23 cellular contexts compared by ENCODE assay signal in genomic region chr7:81583882-81584533, GRCh38.
DNase-seq lines count a peak whose midpoint lies in the region; ATAC-seq, FAIRE-seq and TF ChIP-seq lines count a peak whose summit lies in the region.
"Had no signal": no experiment of that assay in that cellular context is flagged by ENCODE, and none has a peak within 500 bp of the region (broad histone marks: within the 10 kb centered on the region; RNA-seq: fewer than 3 reads in every experiment).

No MANE protein-coding gene starts in this region.

- WGBS in A549 (ENCODE audit: missing lambda C conversion rate): 58% methylated on average over 2 of the region's 2 CpGs
- 74 to 81% methylated on average over 2 of the region's 2 CpGs for WGBS in upper lobe of left lung, 2 donors

- H3K4me1 ChIP-seq in A549 (no peaks in the 10 kb centered on the region), left ventricle myocardium inferior (no peaks in the 10 kb centered on the region), upper lobe of left lung (no peaks in the 10 kb centered on the region)
- H3K4me1 ChIP-seq: BE2C, stomach, transverse colon had no signal

- no peak overlapping the region for H3K4me2 ChIP-seq in A549

- CTCF ChIA-PET in A549 (lab: Yijun Ruan, JAX): interaction anchor here (0.5 to 1.2 kb wide), 2 partner anchors 59 to 83 kb away, joined by 3 to 4 read pairs; no protein-coding TSS in a partner anchor

- TF ChIP-seq RAD21 in A549 (conservative IDR thresholded peaks at IDR 0.05 in 1 of 2, IDR thresholded peaks at IDR 0.05 in 1 of 2): no peak

- TF ChIP-seq POLR2A in A549 (IDR thresholded peaks at IDR 0.05; ENCODE audit: low read length) (no peak), upper lobe of left lung (IDR thresholded peaks at IDR 0.05) (no peak)

- ATAC-seq in A549 (no peak), SK-N-SH treated with all-trans-retinoic acid at 6 μM for 48 hours (peak; percentile 89), upper lobe of left lung (ENCODE audit: low FRiP score in 2 of 2) (no peak), HG02938 (IDR thresholded peaks at IDR 0.05; ENCODE audit: unreplicated experiment) (no peak)
- ATAC-seq: right cardiac atrium had no signal

- TF ChIP-seq EP300 in A549 (IDR thresholded peaks at IDR 0.05) (no peak), upper lobe of left lung (IDR thresholded peaks at IDR 0.05) (no peak)

- no peak for TF ChIP-seq CTCF in A549 (IDR thresholded peaks at IDR 0.05)
- no peak for TF ChIP-seq CTCF in left ventricle myocardium inferior (IDR thresholded peaks at IDR 0.05; ENCODE audit: borderline replicate concordance)
- TF ChIP-seq CTCF in upper lobe of left lung (IDR thresholded peaks at IDR 0.05): no peak

- H3K36me3 ChIP-seq in left ventricle myocardium inferior (no peaks in the 10 kb centered on the region), upper lobe of left lung (no peaks in the 10 kb centered on the region)
- H3K36me3 ChIP-seq: BE2C, stomach, transverse colon had no signal

- DNase-seq in A549 (ENCODE audit: low read depth in 1 of 2, low spot score in 1 of 2) (no peak), LHCN-M2 (ENCODE audit: low read depth) (peak; percentile 69), fibroblast of peridontal ligament (ENCODE audit: extremely low read depth) (peak; percentile 67), NCI-H2227 treated with DMSO at 0.1 percent for 48 hours (lab: John Stamatoyannopoulos, UW) (no peak), left ventricle myocardium inferior (no peak), upper lobe of left lung (no peak)
- DNase-seq: 8988T; activated CD4-positive, CD25-positive, alpha-beta regulatory T cell treated with anti-CD3 and anti-CD28 coated beads, Interleukin-2, amount 50 U/mL, for 72 hours; activated naive CD4-positive, alpha-beta T cell treated with anti-CD3 and anti-CD28 coated beads, Interleukin-2, amount 10 ng/mL, durations not matched to agents 7 days and 5 days; activated T-cell treated with anti-CD3 and anti-CD28 coated beads, Interleukin-2, amount 50 U/mL, for 48 hours; anterior cingulate cortex; BE2C; glutamatergic neuron; mammary epithelial cell; NCI-H1436 treated with DMSO at 0.1 percent for 48 hours; NCI-H524 treated with DMSO at 0.1 percent for 48 hours; right cardiac atrium; Right ventricle myocardium superior; stomach; transverse colon had no signal

- H3K4me3 ChIP-seq in A549 (no peak overlapping the region), left ventricle myocardium inferior (no peak overlapping the region), upper lobe of left lung (no peak overlapping the region)
- H3K4me3 ChIP-seq: stomach, transverse colon had no signal

- H3K9me3 ChIP-seq in A549: no peaks in the 10 kb centered on the region
- no peaks in the 10 kb centered on the region for H3K9me3 ChIP-seq in left ventricle myocardium inferior (replicated peaks)
- H3K9me3 ChIP-seq in upper lobe of left lung: no peaks in the 10 kb centered on the region
- H3K9me3 ChIP-seq: BE2C, stomach, transverse colon had no signal

- no peaks in the 10 kb centered on the region for H3K27me3 ChIP-seq in left ventricle myocardium inferior (ENCODE audit: low read depth)
- H3K27me3 ChIP-seq in upper lobe of left lung: no peaks in the 10 kb centered on the region
- H3K27me3 ChIP-seq: BE2C, stomach, transverse colon had no signal

- POLR2A ChIA-PET in A549 (lab: Yijun Ruan, JAX): no interaction called here

- H3K27ac ChIP-seq in A549 (no peak overlapping the region), left ventricle myocardium inferior (replicated peaks) (no peak overlapping the region), upper lobe of left lung (no peak overlapping the region)
- H3K27ac ChIP-seq: stomach, transverse colon had no signal

- intact Hi-C loops in left ventricle myocardium inferior (cut with micrococcal nuclease): no loop called here

- peak; percentile 51 for FAIRE-seq in A549 (lab: Jason Lieb, UNC)
- FAIRE-seq: GM12891 had no signal

TF ChIP-seq in A549, 52 proteins besides CTCF, POLR2A, EP300 and RAD21:
- TF ChIP-seq NFE2L2 (conservative IDR thresholded peaks at IDR 0.05; ENCODE audit: low read length) (no peak), CBX2 (IDR thresholded peaks at IDR 0.05; ENCODE audit: borderline replicate concordance, low read depth) (no peak), BCL3 (IDR thresholded peaks at IDR 0.05) (no peak), CEBPB (IDR thresholded peaks at IDR 0.05) (peak in 1 of 2 experiments; percentile 27; a peak in 1 of 4 replicates), RFX5 (IDR thresholded peaks at IDR 0.05) (no peak), SMC3 (IDR thresholded peaks at IDR 0.05) (no peak), ZFP36 (IDR thresholded peaks at IDR 0.05; ENCODE audit: borderline replicate concordance, partially characterized antibody) (no peak), HES2 (IDR thresholded peaks at IDR 0.05) (no peak)

TF ChIP-seq in SK-N-SH treated with all-trans-retinoic acid at 6 μM for 48 hours, 23 proteins besides CTCF, POLR2A, EP300 and RAD21 (continues in another document):
- TF ChIP-seq SNAI2 (CRISPR knock-in tag; IDR thresholded peaks at IDR 0.05) (peak; percentile 97), OSR1 (CRISPR knock-in tag; IDR thresholded peaks at IDR 0.05) (no peak), ZC3H10 (CRISPR knock-in tag; IDR thresholded peaks at IDR 0.05) (peak; percentile 94), CSRNP3 (CRISPR knock-in tag; IDR thresholded peaks at IDR 0.05) (peak; percentile 52; the same call in 1 of the 2 replicates), CREB5 (CRISPR knock-in tag; IDR thresholded peaks at IDR 0.05; ENCODE audit: low read depth) (peak; percentile 100), BACH2 (CRISPR knock-in tag; IDR thresholded peaks at IDR 0.05; ENCODE audit: borderline replicate concordance) (no peak), ARNTL (CRISPR knock-in tag; IDR thresholded peaks at IDR 0.05; ENCODE audit: borderline replicate concordance, low read depth) (no peak), ESRRG (CRISPR knock-in tag; IDR thresholded peaks at IDR 0.05) (peak; percentile 93), ZNF565 (CRISPR knock-in tag; conservative IDR thresholded peaks at IDR 0.05; ENCODE audit: low read depth) (0 out of 2 replicates have a peak, but pooled peaks have one; percentile 48), ZFP3 (CRISPR knock-in tag; IDR thresholded peaks at IDR 0.05) (peak; percentile 70), PPARA (CRISPR knock-in tag; IDR thresholded peaks at IDR 0.05; ENCODE audit: borderline replicate concordance) (no peak), ISL1 (CRISPR knock-in tag; IDR thresholded peaks at IDR 0.05) (peak; percentile 100), CSDC2 (CRISPR knock-in tag; IDR thresholded peaks at IDR 0.05) (peak; percentile 79; the same call in 1 of the 2 replicates)
- TF ChIP-seq, protein P1, sequence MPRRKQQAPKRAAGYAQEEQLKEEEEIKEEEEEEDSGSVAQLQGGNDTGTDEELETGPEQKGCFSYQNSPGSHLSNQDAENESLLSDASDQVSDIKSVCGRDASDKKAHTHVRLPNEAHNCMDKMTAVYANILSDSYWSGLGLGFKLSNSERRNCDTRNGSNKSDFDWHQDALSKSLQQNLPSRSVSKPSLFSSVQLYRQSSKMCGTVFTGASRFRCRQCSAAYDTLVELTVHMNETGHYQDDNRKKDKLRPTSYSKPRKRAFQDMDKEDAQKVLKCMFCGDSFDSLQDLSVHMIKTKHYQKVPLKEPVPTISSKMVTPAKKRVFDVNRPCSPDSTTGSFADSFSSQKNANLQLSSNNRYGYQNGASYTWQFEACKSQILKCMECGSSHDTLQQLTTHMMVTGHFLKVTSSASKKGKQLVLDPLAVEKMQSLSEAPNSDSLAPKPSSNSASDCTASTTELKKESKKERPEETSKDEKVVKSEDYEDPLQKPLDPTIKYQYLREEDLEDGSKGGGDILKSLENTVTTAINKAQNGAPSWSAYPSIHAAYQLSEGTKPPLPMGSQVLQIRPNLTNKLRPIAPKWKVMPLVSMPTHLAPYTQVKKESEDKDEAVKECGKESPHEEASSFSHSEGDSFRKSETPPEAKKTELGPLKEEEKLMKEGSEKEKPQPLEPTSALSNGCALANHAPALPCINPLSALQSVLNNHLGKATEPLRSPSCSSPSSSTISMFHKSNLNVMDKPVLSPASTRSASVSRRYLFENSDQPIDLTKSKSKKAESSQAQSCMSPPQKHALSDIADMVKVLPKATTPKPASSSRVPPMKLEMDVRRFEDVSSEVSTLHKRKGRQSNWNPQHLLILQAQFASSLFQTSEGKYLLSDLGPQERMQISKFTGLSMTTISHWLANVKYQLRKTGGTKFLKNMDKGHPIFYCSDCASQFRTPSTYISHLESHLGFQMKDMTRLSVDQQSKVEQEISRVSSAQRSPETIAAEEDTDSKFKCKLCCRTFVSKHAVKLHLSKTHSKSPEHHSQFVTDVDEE (CRISPR knock-in tag; IDR thresholded peaks at IDR 0.05): peak; percentile 95

Comparison
In these comparisons a context has a peak if more than half of its experiments do, and no peak if none do; other contexts are left out.
1. DNase-seq: peak in LHCN-M2 (single experiment) and fibroblast of peridontal ligament (single experiment); none in A549 (0 of 2), NCI-H2227 treated with DMSO at 0.1 percent for 48 hours (single experiment), left ventricle myocardium inferior (single experiment) and upper lobe of left lung (0 of 2).